16 cellular contexts compared by ENCODE assay signal in the genomic region with DNA sequence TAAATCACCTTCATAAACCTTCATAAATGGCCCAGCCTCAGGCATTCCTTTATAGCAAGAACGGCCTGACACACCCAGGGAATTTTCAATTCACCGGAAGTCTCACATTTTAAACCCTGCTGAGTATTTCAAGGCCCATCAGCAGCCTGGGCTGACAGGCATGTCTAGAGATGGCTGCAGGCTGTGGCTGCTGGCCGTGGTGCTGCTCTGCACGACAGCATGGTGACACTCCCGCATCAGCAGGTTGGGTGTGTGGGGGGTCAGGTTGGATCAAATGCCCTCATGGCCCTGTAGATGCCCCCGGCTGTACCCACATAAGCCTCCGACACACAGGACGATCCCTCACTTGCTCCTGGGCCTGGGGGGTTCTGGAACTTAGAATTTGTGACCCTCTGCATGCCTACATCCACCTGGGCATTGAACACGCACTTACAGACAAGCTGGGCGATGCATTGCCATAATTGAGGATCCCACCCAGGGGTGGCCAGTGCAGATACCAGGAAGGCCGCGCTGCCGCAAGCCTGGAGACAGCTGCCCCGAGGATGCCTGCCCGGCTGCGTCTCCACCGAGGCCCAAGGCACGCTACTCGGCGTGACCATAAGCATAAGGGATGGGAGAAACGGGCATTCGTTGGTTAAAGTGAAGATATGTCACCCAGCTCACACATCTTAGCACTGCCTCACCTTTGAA.
DNase-seq lines count a peak whose midpoint lies in the region; ATAC-seq and TF ChIP-seq lines count a peak whose summit lies in the region.
"Had no signal": no experiment of that assay in that cellular context is flagged by ENCODE, and none has a peak within 500 bp of the region (broad histone marks: within the 10 kb centered on the region; RNA-seq: fewer than 3 reads in every experiment).

No MANE protein-coding gene starts in this region.

- H2BK12ac ChIP-seq in neuronal stem cell (ENCODE audit: low read length) = no peak overlapping the region

- H3K14ac ChIP-seq in neuronal stem cell (ENCODE audit: low read length) = peak overlapping the region; percentile 25

- H3K4me3 ChIP-seq in right cardiac atrium (ENCODE audit: low read length) (no peak overlapping the region), heart right ventricle (no peak overlapping the region), neuronal stem cell (ENCODE audit: low read length in 2 of 2) (no peak overlapping the region)
- H3K4me3 ChIP-seq: HAP-1, PC-9, SK-N-MC had no signal

- H3K9ac ChIP-seq in neuronal stem cell (ENCODE audit: low read depth, low read length, poor library complexity) = peak overlapping the region; percentile 9

- no peaks in the 10 kb centered on the region for H3K79me1 ChIP-seq in neuronal stem cell (ENCODE audit: low read depth, low read length)

- H3K27me3 ChIP-seq in right cardiac atrium (ENCODE audit: control insufficient read depth, insufficient read depth) = no peaks in the 10 kb centered on the region
- H3K27me3 ChIP-seq in heart right ventricle = peaks cover 0 to 32% (median 4%) of the 10 kb centered on the region in 7 donors
- no peaks in the 10 kb centered on the region for H3K27me3 ChIP-seq in neuronal stem cell (ENCODE audit: control insufficient read depth in 3 of 3, insufficient read depth in 3 of 3, low read depth in 1 of 3, low read length in 3 of 3)

- no peak overlapping the region for H2BK120ac ChIP-seq in neuronal stem cell (ENCODE audit: low read depth, low read length)

- H3K27ac ChIP-seq in right cardiac atrium (ENCODE audit: low read length) (no peak overlapping the region), heart right ventricle (no peak overlapping the region), neuronal stem cell (replicated peaks; ENCODE audit: low read length) (no peak overlapping the region)
- H3K27ac ChIP-seq: PC-9, RWPE1, SK-N-MC had no signal

- no peak overlapping the region for H3K4ac ChIP-seq in neuronal stem cell (ENCODE audit: low read length)

- H3K18ac ChIP-seq in neuronal stem cell (ENCODE audit: low read length) = no peak overlapping the region

- H4K8ac ChIP-seq in neuronal stem cell (ENCODE audit: low read depth, low read length) = no peak overlapping the region

- H3K23ac ChIP-seq in neuronal stem cell (ENCODE audit: low read depth, low read length, poor library complexity) = peak overlapping the region; percentile 69

- H3K9me3 ChIP-seq in right cardiac atrium (ENCODE audit: control insufficient read depth, low read length) (no peaks in the 10 kb centered on the region), heart right ventricle (peaks cover 0 to 6% (median 0%) of the 10 kb centered on the region in 11 donors), neuronal stem cell (replicated peaks in 1 of 2; ENCODE audit: control insufficient read depth in 2 of 2, insufficient read depth in 1 of 2, low read depth in 1 of 2, low read length in 2 of 2) (no peaks in the 10 kb centered on the region)
- H3K9me3 ChIP-seq: HAP-1 had no signal

- intact Hi-C loops in right cardiac atrium (cut with DNase I) = no loop called here
- intact Hi-C loops in heart right ventricle (cut with DNase I) = no loop called here

- ATAC-seq in right cardiac atrium (no peak), heart right ventricle (no peak), HG03159 (IDR thresholded peaks at IDR 0.05; ENCODE audit: unreplicated experiment) (no peak)

- H3K4me1 ChIP-seq in right cardiac atrium (ENCODE audit: control insufficient read depth, insufficient read depth, low read length) (no peaks in the 10 kb centered on the region), heart right ventricle (no peaks in the 10 kb centered on the region), neuronal stem cell (ENCODE audit: control insufficient read depth in 2 of 2, insufficient read depth in 1 of 2, low read depth in 1 of 2, low read length in 2 of 2) (peaks cover 0 to 5% of the 10 kb centered on the region in 2 donors)
- H3K4me1 ChIP-seq: HAP-1 had no signal

- 82% methylated on average over 22 of the region's 22 CpGs for whole genome bisulfite sequencing in right cardiac atrium
- WGBS in heart right ventricle, 2 donors = 80 to 83% methylated on average over 22 of the region's 22 CpGs
- no CpG with 5 or more reads among the region's 22 CpGs for WGBS in neuronal stem cell (ENCODE audit: extremely low coverage in 2 of 2, insufficient read length in 2 of 2, insufficient replicate concordance in 1 of 2), 2 donors

- no peak overlapping the region for H4K91ac ChIP-seq in neuronal stem cell (ENCODE audit: low read depth, low read length, poor library complexity)

- no peak overlapping the region for H3K4me2 ChIP-seq in neuronal stem cell (ENCODE audit: insufficient read depth, low read length, poor library complexity, severe bottlenecking)
- H3K4me2 ChIP-seq: PC-9 had no signal

- H2AFZ ChIP-seq in neuronal stem cell (ENCODE audit: low read length) = no peak overlapping the region
- H2AFZ ChIP-seq: PC-9 had no signal

- DNase-seq in right cardiac atrium (peak in 2 of 3 donors; percentile 3 to 26), heart right ventricle (no peak), iPS-NIHi11 (ENCODE audit: low spot score) (peak; percentile 66), neuronal stem cell (ENCODE audit: low spot score) (no peak), NAMALWA (ENCODE audit: low spot score) (no peak), T-helper 1 cell (no peak)
- DNase-seq: IMR-90, NCI-H1694 treated with DMSO at 0.1 percent for 48 hours, NCI-H2081 treated with DMSO at 0.1 percent for 48 hours, PC-9, SHP77 treated with DMSO at 0.1 percent for 48 hours had no signal

- H3K36me3 ChIP-seq in heart right ventricle (no peaks in the 10 kb centered on the region), neuronal stem cell (replicated peaks in 1 of 2; ENCODE audit: control insufficient read depth in 2 of 2, insufficient read depth in 2 of 2, low read length in 2 of 2) (no peaks in the 10 kb centered on the region)
- H3K36me3 ChIP-seq: HAP-1 had no signal

- TF ChIP-seq CTCF in heart right ventricle (IDR thresholded peaks at IDR 0.05) = no peak

- H2AK5ac ChIP-seq in neuronal stem cell (ENCODE audit: low read depth, low read length) = no peak overlapping the region

- H2BK5ac ChIP-seq in neuronal stem cell (ENCODE audit: low read length) = peak overlapping the region; percentile 1

- H2BK15ac ChIP-seq in neuronal stem cell (ENCODE audit: low read length) = no peak overlapping the region

TF ChIP-seq in PFSK-1, 5 proteins besides CTCF, POLR2A, EP300 and RAD21:
- TF ChIP-seq SIN3A (IDR thresholded peaks at IDR 0.05; ENCODE audit: borderline replicate concordance, insufficient read depth, low read length) = no peak
- TF ChIP-seq, protein P1, sequence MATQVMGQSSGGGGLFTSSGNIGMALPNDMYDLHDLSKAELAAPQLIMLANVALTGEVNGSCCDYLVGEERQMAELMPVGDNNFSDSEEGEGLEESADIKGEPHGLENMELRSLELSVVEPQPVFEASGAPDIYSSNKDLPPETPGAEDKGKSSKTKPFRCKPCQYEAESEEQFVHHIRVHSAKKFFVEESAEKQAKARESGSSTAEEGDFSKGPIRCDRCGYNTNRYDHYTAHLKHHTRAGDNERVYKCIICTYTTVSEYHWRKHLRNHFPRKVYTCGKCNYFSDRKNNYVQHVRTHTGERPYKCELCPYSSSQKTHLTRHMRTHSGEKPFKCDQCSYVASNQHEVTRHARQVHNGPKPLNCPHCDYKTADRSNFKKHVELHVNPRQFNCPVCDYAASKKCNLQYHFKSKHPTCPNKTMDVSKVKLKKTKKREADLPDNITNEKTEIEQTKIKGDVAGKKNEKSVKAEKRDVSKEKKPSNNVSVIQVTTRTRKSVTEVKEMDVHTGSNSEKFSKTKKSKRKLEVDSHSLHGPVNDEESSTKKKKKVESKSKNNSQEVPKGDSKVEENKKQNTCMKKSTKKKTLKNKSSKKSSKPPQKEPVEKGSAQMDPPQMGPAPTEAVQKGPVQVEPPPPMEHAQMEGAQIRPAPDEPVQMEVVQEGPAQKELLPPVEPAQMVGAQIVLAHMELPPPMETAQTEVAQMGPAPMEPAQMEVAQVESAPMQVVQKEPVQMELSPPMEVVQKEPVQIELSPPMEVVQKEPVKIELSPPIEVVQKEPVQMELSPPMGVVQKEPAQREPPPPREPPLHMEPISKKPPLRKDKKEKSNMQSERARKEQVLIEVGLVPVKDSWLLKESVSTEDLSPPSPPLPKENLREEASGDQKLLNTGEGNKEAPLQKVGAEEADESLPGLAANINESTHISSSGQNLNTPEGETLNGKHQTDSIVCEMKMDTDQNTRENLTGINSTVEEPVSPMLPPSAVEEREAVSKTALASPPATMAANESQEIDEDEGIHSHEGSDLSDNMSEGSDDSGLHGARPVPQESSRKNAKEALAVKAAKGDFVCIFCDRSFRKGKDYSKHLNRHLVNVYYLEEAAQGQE (IDR thresholded peaks at IDR 0.05; ENCODE audit: insufficient read depth in 1 of 2, low read depth in 2 of 2, low read length in 2 of 2) = peak; percentile 88 to 91
- no peak for TF ChIP-seq POLR2AphosphoS5 (IDR thresholded peaks at IDR 0.05; ENCODE audit: low read depth, low read length)
TF ChIP-seq in PFSK-1: peak in this region for 1.

Comparison
In these comparisons a context has a peak if more than half of its experiments do, and no peak if none do; other contexts are left out.
1. DNase-seq: peak in right cardiac atrium (2 of 3) and iPS-NIHi11 (single experiment); none in heart right ventricle (0 of 2), neuronal stem cell (single experiment), NAMALWA (single experiment) and T-helper 1 cell (0 of 5).